In genomic region chr12:68745904-68746571, GRCh38 we compare ENCODE assay signal across 8 cellular contexts.
DNase-seq lines count a peak whose midpoint lies in the region; ATAC-seq and TF ChIP-seq lines count a peak whose summit lies in the region.

Gene SLC35E3, plus strand, starts transcription at chr12:68746176. Its CDS starts 202 bp downstream, at chr12:68746378.

- TF ChIP-seq CTCF in AG04449 (IDR thresholded peaks at IDR 0.05; ENCODE audit: insufficient read depth, low read length, missing control alignments) (no peak), WI38 (IDR thresholded peaks at IDR 0.05; ENCODE audit: low read depth, low read length) (no peak), cardiac fibroblast (IDR thresholded peaks at IDR 0.05; ENCODE audit: low read depth, low read length) (no peak)

- POLR2A ChIA-PET in AG04449 (lab: Yijun Ruan, JAX), result interaction anchor here (1.6 to 1.9 kb wide), 3 partner anchors 62 to 67 kb away, joined by 5 to 10 read pairs (median 7); partner anchors contain the start of gene MDM2

- CTCF ChIA-PET in AG04449 (lab: Yijun Ruan, JAX), result interaction anchor here (1.0 to 1.8 kb wide), 4 partner anchors 11 to 84 kb away, joined by 3 to 9 read pairs (median 3); partner anchors contain the start of gene MDM2

- ATAC-seq in GM18873 (IDR thresholded peaks at IDR 0.05; ENCODE audit: low FRiP score, unreplicated experiment) (peak; percentile 96), HG03135 (IDR thresholded peaks at IDR 0.05; ENCODE audit: unreplicated experiment) (peak; percentile 97)

- DNase-seq in AG04449 (ENCODE audit: low read depth, low spot score), result peak; percentile 17
- DNase-seq in NCI-H2196 treated with DMSO at 0.1 percent for 48 hours (lab: John Stamatoyannopoulos, UW; ENCODE audit: unreplicated experiment), result peak; percentile 93
- peak; percentile 88 to 89 for DNase-seq in cardiac fibroblast (ENCODE audit: low read depth in 2 of 2)
- DNase-seq in inferior parietal cortex (ENCODE audit: extremely low spot score), result peak; percentile 97
- DNase-seq in smooth muscle cell of the brain vasculature (ENCODE audit: low read depth, low spot score), result peak; percentile 57

- H3K4me3 ChIP-seq in AG04449 (ENCODE audit: low read depth, low read length) (peak within 1 kb of the TSS; percentile 83), WI38 (ENCODE audit: low read depth, low read length) (peak within 1 kb of the TSS; percentile 85), cardiac fibroblast (replicated peaks in 1 of 2; ENCODE audit: low read depth in 2 of 2, low read length in 2 of 2) (peak within 1 kb of the TSS; percentile 81 to 84)

Comparison
In these comparisons a context has a peak if more than half of its experiments do, and no peak if none do; other contexts are left out.
1. Peak in every context shown above with its lines: DNase-seq, ATAC-seq and H3K4me3 ChIP-seq.
2. DNase-seq: peak in every context shown above with its lines; median percentile 97 in inferior parietal cortex; 93 in NCI-H2196 treated with DMSO at 0.1 percent for 48 hours; 88 in cardiac fibroblast; 57 in smooth muscle cell of the brain vasculature; 17 in AG04449.